ENCODE assay signal across 23 cellular contexts in genomic region chr5:148786456-148786855, GRCh38. TPM values are rescaled to one million over a fixed set of nuclear protein-coding genes. Genes with fewer than 3 reads are reported as not detected.
"Had no signal": no experiment of that assay in that cellular context is flagged by ENCODE, and none has a peak within 500 bp of the region (broad histone marks: within the 10 kb centered on the region; RNA-seq: fewer than 3 reads in every experiment).

No MANE protein-coding gene starts in this region.

- H3K27me3 Mint-ChIP-seq: dendritic cell treated with granulocyte-macrophage colony-stimulating factor and Interleukin-4, amounts not matched to agents 40 ng/mL and 50 ng/mL, for 4 days; stimulated activated memory B cell treated with anti-CD40 and anti-IgM and Interleukin-4, amounts not matched to agents 10 μg/mL and 1 μg/mL and 100 μg/mL, for 72 hours had no signal

- H3K27ac ChIP-seq: foreskin keratinocyte, heart left ventricle, neutrophil, psoas muscle, right lobe of liver, spleen, tibial artery, upper lobe of left lung, uterus had no signal

- H3K4me1 ChIP-seq: heart left ventricle, psoas muscle, right lobe of liver, spleen, tibial artery, upper lobe of left lung, uterus had no signal

- H3K27me3 ChIP-seq: foreskin keratinocyte, heart left ventricle, neutrophil, right lobe of liver, spleen, tibial artery, upper lobe of left lung, uterus had no signal

- H3K4me3 ChIP-seq: heart left ventricle, mucosa of descending colon, psoas muscle, right lobe of liver, spleen, tibial artery, upper lobe of left lung, uterus had no signal

- H3K36me3 Mint-ChIP-seq: naive thymus-derived CD8-positive, alpha-beta T cell; stimulated activated memory B cell treated with anti-CD40 and anti-IgM and Interleukin-4, amounts not matched to agents 10 μg/mL and 1 μg/mL and 100 μg/mL, for 72 hours had no signal

- H3K9me3 Mint-ChIP-seq: dendritic cell treated with granulocyte-macrophage colony-stimulating factor and Interleukin-4, amounts not matched to agents 40 ng/mL and 50 ng/mL, for 4 days; effector memory CD8-positive, alpha-beta T cell; naive thymus-derived CD8-positive, alpha-beta T cell; stimulated activated memory B cell treated with anti-CD40 and anti-IgM and Interleukin-4, amounts not matched to agents 10 μg/mL and 1 μg/mL and 100 μg/mL, for 72 hours; stimulated activated naive CD8-positive, alpha-beta T cell treated with anti-CD3 and anti-CD28 coated beads, Interleukin-15, Interleukin-2, amounts not matched to agents 100 ng/mL and 50 ng/mL, for 24 hours had no signal

- ATAC-seq: effector memory CD8-positive, alpha-beta T cell; foreskin keratinocyte; heart left ventricle; left colon; mucosa of descending colon; naive thymus-derived CD8-positive, alpha-beta T cell; psoas muscle; right lobe of liver; stimulated activated memory B cell treated with anti-CD40 and anti-IgM and Interleukin-4, amounts not matched to agents 10 μg/mL and 1 μg/mL and 100 μg/mL, for 72 hours had no signal

- DNase-seq: effector memory CD8-positive, alpha-beta T cell; erythroblast; foreskin keratinocyte; heart left ventricle; hippocampal formation; left colon; mucosa of descending colon; naive thymus-derived CD8-positive, alpha-beta T cell; psoas muscle; retina; right lobe of liver; spleen; stimulated activated CD4-positive, alpha-beta T cell treated with anti-CD3 and anti-CD28 coated beads, Interleukin-15, amount 100 ng/mL, for 24 hours; stimulated activated CD4-positive, alpha-beta T cell treated with anti-CD3 and anti-CD28 coated beads, Interleukin-1b, Interleukin-23, amount 100 ng/mL, for 48 hours; stimulated activated CD4-positive, alpha-beta T cell treated with anti-CD3 and anti-CD28 coated beads, Interleukin-4, amount 100 ng/mL, for 24 hours; tibial artery; upper lobe of left lung; uterus had no signal

- H3K36me3 ChIP-seq: heart left ventricle, neutrophil, right lobe of liver, spleen, tibial artery, upper lobe of left lung, uterus had no signal

- H3K27ac Mint-ChIP-seq: dendritic cell treated with granulocyte-macrophage colony-stimulating factor and Interleukin-4, amounts not matched to agents 40 ng/mL and 50 ng/mL, for 4 days; effector memory CD8-positive, alpha-beta T cell; naive thymus-derived CD8-positive, alpha-beta T cell; stimulated activated memory B cell treated with anti-CD40 and anti-IgM and Interleukin-4, amounts not matched to agents 10 μg/mL and 1 μg/mL and 100 μg/mL, for 72 hours; stimulated activated naive CD8-positive, alpha-beta T cell treated with anti-CD3 and anti-CD28 coated beads, Interleukin-15, Interleukin-2, amounts not matched to agents 100 ng/mL and 50 ng/mL, for 24 hours had no signal

- H3K9me3 ChIP-seq: heart left ventricle, mucosa of descending colon, neutrophil, psoas muscle, right lobe of liver, spleen, tibial artery, upper lobe of left lung, uterus had no signal

- H3K4me3 Mint-ChIP-seq: dendritic cell treated with granulocyte-macrophage colony-stimulating factor and Interleukin-4, amounts not matched to agents 40 ng/mL and 50 ng/mL, for 4 days; effector memory CD8-positive, alpha-beta T cell; naive thymus-derived CD8-positive, alpha-beta T cell; stimulated activated memory B cell treated with anti-CD40 and anti-IgM and Interleukin-4, amounts not matched to agents 10 μg/mL and 1 μg/mL and 100 μg/mL, for 72 hours; stimulated activated naive CD8-positive, alpha-beta T cell treated with anti-CD3 and anti-CD28 coated beads, Interleukin-15, Interleukin-2, amounts not matched to agents 100 ng/mL and 50 ng/mL, for 24 hours had no signal

RNA-seq across cellular contexts. Expression of gene ADRB2, which starts 40.0 kb away (rescaled TPM):
- polyA plus RNA-seq: neural cell had no signal
